19 cellular contexts compared by ENCODE assay signal in genomic region chr2:138823651-138824050, GRCh38. TPM values are rescaled to one million over a fixed set of nuclear protein-coding genes. Genes with fewer than 3 reads are reported as not detected.
DNase-seq lines count a peak whose midpoint lies in the region; ATAC-seq and TF ChIP-seq lines count a peak whose summit lies in the region.
"Had no signal": no experiment of that assay in that cellular context is flagged by ENCODE, and none has a peak within 500 bp of the region (broad histone marks: within the 10 kb centered on the region; RNA-seq: fewer than 3 reads in every experiment).

No MANE protein-coding gene starts in this region.

- H3K23me2 ChIP-seq in H9 (ENCODE audit: insufficient read length, low read depth, low read length, poor library complexity, severe bottlenecking): no peaks in the 10 kb centered on the region

- no peak overlapping the region for H2BK15ac ChIP-seq in H9 (ENCODE audit: low read depth, low read length)
- no peak overlapping the region for H2BK15ac ChIP-seq in mesendoderm (replicated peaks; ENCODE audit: low read depth)

- H3K14ac ChIP-seq in H9 (ENCODE audit: insufficient read depth, low read length): peak overlapping the region; percentile 24; the same call in 1 of the 2 replicates

- H3K4me3 Mint-ChIP-seq in H9: no peak overlapping the region
- H3K4me3 Mint-ChIP-seq in T-cell: no peak overlapping the region
- H3K4me3 Mint-ChIP-seq: T-helper 1 cell treated with Interleukin-12 subunit alpha and Interleukin-12 subunit beta and Interleukin-4 antibody, amounts not matched to agents 30 μg/mL and 1 μg/mL, for 36 hours had no signal

- H3K56ac ChIP-seq in H9 (ENCODE audit: insufficient read length, low read depth, low read length) (no peak overlapping the region), mesendoderm (ENCODE audit: low read length) (no peak overlapping the region)

- peaks cover 4 to 16% of the 10 kb centered on the region in 2 experiments for H3K4me1 Mint-ChIP-seq in H9
- H3K4me1 Mint-ChIP-seq in T-cell: no peaks in the 10 kb centered on the region

- TF ChIP-seq CTCF in H9 (conservative IDR thresholded peaks at IDR 0.05): no peak

- no peaks in the 10 kb centered on the region for H3K9me3 ChIP-seq in H9 (ENCODE audit: control insufficient read depth, low read depth, low read length)
- H3K9me3 ChIP-seq: BLaER1, SK-N-SH had no signal

- H3K4me1 ChIP-seq in H9 (ENCODE audit: insufficient read depth, low read length) (peaks cover 2% of the 10 kb centered on the region; the same call in 1 of the 2 replicates), mesendoderm (ENCODE audit: control insufficient read depth, low read depth, low read length) (no peaks in the 10 kb centered on the region)
- H3K4me1 ChIP-seq: BLaER1 had no signal

- H3K4me3 ChIP-seq in mesendoderm (ENCODE audit: low read length): no peak overlapping the region
- H3K4me3 ChIP-seq: BLaER1 had no signal

- H3K9ac ChIP-seq in H9 (ENCODE audit: extremely low read depth, insufficient read length, low read length) (no peak overlapping the region), mesendoderm (ENCODE audit: low read length) (no peak overlapping the region)
- H3K9ac ChIP-seq: BLaER1, SK-N-SH had no signal

- DNase-seq in H9: peak; percentile 62
- DNase-seq in NCI-H2107 (lab: John Stamatoyannopoulos, UW): peak; percentile 15
- DNase-seq in NCI-H748 treated with DMSO at 0.1 percent for 48 hours (lab: John Stamatoyannopoulos, UW): peak; percentile 11
- peak; percentile 34 for DNase-seq in mesendoderm
- DNase-seq in SW 1271 (lab: John Stamatoyannopoulos, UW): no peak
- no peak for DNase-seq in G401 (ENCODE audit: low spot score)
- no peak for DNase-seq in T-cell
- DNase-seq: DMS153, EL, H7, Karpas-422, MM.1S, NCI-H2081 treated with DMSO at 0.1 percent for 48 hours, NCI-H774, SK-N-SH had no signal

- no peak overlapping the region for H2BK12ac ChIP-seq in H9 (ENCODE audit: insufficient read length, low read depth, low read length)

- no peaks in the 10 kb centered on the region for H4K20me1 ChIP-seq in H9 (ENCODE audit: control insufficient read depth, insufficient read depth, insufficient read length)
- H4K20me1 ChIP-seq: BLaER1 had no signal

- H3K79me2 ChIP-seq in H9 (ENCODE audit: insufficient read depth, low read length) (no peaks in the 10 kb centered on the region), mesendoderm (ENCODE audit: control insufficient read depth, insufficient read depth, low read length) (no peaks in the 10 kb centered on the region)

- CTCF ChIA-PET in T-cell (lab: Charles Lee): no interaction called here

- H3K27ac ChIP-seq in H9 (ENCODE audit: insufficient read length, low read depth, low read length) (no peak overlapping the region), mesendoderm (ENCODE audit: low read depth, low read length) (peak overlapping the region; percentile 51)
- H3K27ac ChIP-seq: BLaER1 had no signal

- no peaks in the 10 kb centered on the region for H3K9me3 Mint-ChIP-seq in H9
- no peaks in the 10 kb centered on the region for H3K9me3 Mint-ChIP-seq in T-cell
- H3K9me3 Mint-ChIP-seq: T-helper 1 cell treated with Interleukin-12 subunit alpha and Interleukin-12 subunit beta and Interleukin-4 antibody, amounts not matched to agents 30 μg/mL and 1 μg/mL, for 36 hours had no signal

- H3K36me3 Mint-ChIP-seq in H9 (ENCODE audit: insufficient read depth in 1 of 3, low read depth in 3 of 3) (no peaks in the 10 kb centered on the region; a peak in 1 of 7 replicates), T-cell (no peaks in the 10 kb centered on the region)

- WGBS in H9 (ENCODE audit: extremely low coverage, insufficient read length, low lambda C conversion rate): no CpG with 5 or more reads among the region's 3 CpGs
- WGBS in mesendoderm (ENCODE audit: extremely low coverage, insufficient coverage, low lambda C conversion rate): no CpG with 5 or more reads among the region's 3 CpGs

- H3K4ac ChIP-seq in H9 (ENCODE audit: low read depth, low read length) (no peak overlapping the region), mesendoderm (ENCODE audit: low read depth, low read length) (no peak overlapping the region)

- H2AFZ ChIP-seq in H9 (ENCODE audit: low read length): no peak overlapping the region

- no peak overlapping the region for H2BK5ac ChIP-seq in H9 (ENCODE audit: insufficient read length, low read length)
- H2BK5ac ChIP-seq in mesendoderm (ENCODE audit: low read length): no peak overlapping the region

- no peak overlapping the region for H3K23ac ChIP-seq in H9 (ENCODE audit: insufficient read length, low read depth, low read length)
- H3K23ac ChIP-seq in mesendoderm (ENCODE audit: low read length): no peak overlapping the region

- H3K18ac ChIP-seq in H9 (ENCODE audit: insufficient read length, low read depth, low read length) (no peak overlapping the region), mesendoderm (ENCODE audit: low read length) (no peak overlapping the region)

- H3K79me1 ChIP-seq in H9 (ENCODE audit: insufficient read depth, low read depth, low read length, poor library complexity, severe bottlenecking): no peaks in the 10 kb centered on the region
- no peaks in the 10 kb centered on the region for H3K79me1 ChIP-seq in mesendoderm (ENCODE audit: low read length)

- no peak overlapping the region for H4K91ac ChIP-seq in H9 (ENCODE audit: insufficient read length, low read depth, low read length)

- no peak for ATAC-seq in T-cell (replicated peaks in 1 of 4)
- ATAC-seq: Panc1, Right ventricle myocardium inferior had no signal

- H4K5ac ChIP-seq in H9 (ENCODE audit: insufficient read length, low read depth, low read length) (no peak overlapping the region), mesendoderm (ENCODE audit: low read length) (no peak overlapping the region)

- H2BK120ac ChIP-seq in H9 (ENCODE audit: low read depth, low read length, poor library complexity, severe bottlenecking) (no peak overlapping the region), mesendoderm (ENCODE audit: low read depth, low read length) (no peak overlapping the region)

- H4K8ac ChIP-seq in H9 (replicated peaks; ENCODE audit: insufficient read length, low read depth, low read length) (no peak overlapping the region), mesendoderm (ENCODE audit: low read depth, low read length) (no peak overlapping the region)

- no peak overlapping the region for H3K4me2 ChIP-seq in H9 (ENCODE audit: insufficient read depth, insufficient read length, low read length)
- no peak overlapping the region for H3K4me2 ChIP-seq in mesendoderm (ENCODE audit: low read length)
- H3K4me2 ChIP-seq: BLaER1, SK-N-SH had no signal

- no peak overlapping the region for H2BK20ac ChIP-seq in H9 (ENCODE audit: low read depth, low read length, poor library complexity, severe bottlenecking)

- in situ Hi-C loops in G401 (cut with HindIII; ENCODE audit: low sequenced_read_pairs): no loop called here

- H2AK5ac ChIP-seq in H9 (ENCODE audit: insufficient read length, low read length): no peak overlapping the region
- no peak overlapping the region for H2AK5ac ChIP-seq in mesendoderm (ENCODE audit: low read length)

- H3K27me3 ChIP-seq in H9 (ENCODE audit: insufficient read depth, low read length): no peaks in the 10 kb centered on the region
- H3K27me3 ChIP-seq in mesendoderm (ENCODE audit: insufficient read depth, low read length, poor library complexity): no peaks in the 10 kb centered on the region
- H3K27me3 ChIP-seq: BLaER1 had no signal

- no peaks in the 10 kb centered on the region for H3K36me3 ChIP-seq in mesendoderm (ENCODE audit: control insufficient read depth, insufficient read depth, low read length)
- H3K36me3 ChIP-seq: BLaER1 had no signal

- H3K27ac Mint-ChIP-seq in H9 (no peak overlapping the region), T-cell (no peak overlapping the region)
- H3K27ac Mint-ChIP-seq: T-helper 1 cell treated with Interleukin-12 subunit alpha and Interleukin-12 subunit beta and Interleukin-4 antibody, amounts not matched to agents 30 μg/mL and 1 μg/mL, for 36 hours had no signal

- no peaks in the 10 kb centered on the region for H3K27me3 Mint-ChIP-seq in H9 (ENCODE audit: low read depth)
- peaks cover 10 to 11% of the 10 kb centered on the region in 2 donors for H3K27me3 Mint-ChIP-seq in T-cell

- H3T11ph ChIP-seq in H9 (ENCODE audit: low read length): no peak overlapping the region

- POLR2A ChIA-PET in T-cell (lab: Charles Lee): no interaction called here

RNA-seq across cellular contexts. Expression of gene NXPH2, which starts 43.5 kb away (rescaled TPM):
- total RNA-seq in H9 (2021): 1.3 and 1.8 TPM in 2 replicates
- 0.80 TPM for polyA plus RNA-seq in mesendoderm (2013, experiment 1 of 2)
- polyA plus RNA-seq in mesendoderm (2013, experiment 2 of 2): 0.94 TPM
- total RNA-seq in G401 (2014; rRNA removed; shearing (Covaris generic)): not detected in 2 replicates
- not detected for total RNA-seq in T-cell
- total RNA-seq: Right ventricle myocardium inferior had no signal
- polyA plus RNA-seq: SK-N-SH had no signal

Comparison
In these comparisons a context has a peak if more than half of its experiments do, and no peak if none do; other contexts are left out.
1. DNase-seq: peak in H9 (single experiment), NCI-H2107 (single experiment), NCI-H748 treated with DMSO at 0.1 percent for 48 hours (single experiment) and mesendoderm (single experiment); none in SW 1271 (0 of 2), G401 (single experiment) and T-cell (0 of 34).